Comparison of ENCODE assay signal across 8 cellular contexts in genomic region chr16:8674413-8675022, GRCh38.
DNase-seq lines count a peak whose midpoint lies in the region; ATAC-seq and TF ChIP-seq lines count a peak whose summit lies in the region.

ABAT (plus strand) TSS chr16:8674617; CDS start chr16:8735740, 61,123 bp downstream.

- ATAC-seq in GM18909 (IDR thresholded peaks at IDR 0.05; ENCODE audit: poor library complexity, unreplicated experiment) (peak; percentile 100), HG03135 (IDR thresholded peaks at IDR 0.05; ENCODE audit: unreplicated experiment) (peak; percentile 100)

- peak within 1 kb of the TSS; percentile 65 for H3K27ac ChIP-seq in cingulate gyrus (ENCODE audit: low read depth, low read length)

- no peak for TF ChIP-seq CTCF in AG09319 (IDR thresholded peaks at IDR 0.05; ENCODE audit: low read depth, low read length)

- peak; percentile 18 for DNase-seq in AG09319 (ENCODE audit: extremely low read depth, low read depth)
- peak; percentile 57 for DNase-seq in NCI-H345 treated with DMSO at 0.1 percent for 48 hours (lab: John Stamatoyannopoulos, UW; ENCODE audit: unreplicated experiment)
- DNase-seq in activated CD4-positive, alpha-beta T cell treated with anti-CD3 and anti-CD28 coated beads for 4 hours: peak; percentile 80 to 82
- DNase-seq in left kidney (ENCODE audit: low read depth, low spot score): peak; percentile 96
- peak; percentile 86 for DNase-seq in stimulated activated CD4-positive, alpha-beta T cell treated with anti-CD3 and anti-CD28 coated beads, Interleukin-1b, Interleukin-23, amount 100 ng/mL, for 48 hours

Comparison
In these comparisons a context has a peak if more than half of its experiments do, and no peak if none do; other contexts are left out.
1. Peak in every context shown above with its lines: DNase-seq, ATAC-seq and H3K27ac ChIP-seq.
2. DNase-seq: peak in every context shown above with its lines; median percentile 96 in left kidney; 86 in stimulated activated CD4-positive, alpha-beta T cell treated with anti-CD3 and anti-CD28 coated beads, Interleukin-1b, Interleukin-23, amount 100 ng/mL, for 48 hours; 81 in activated CD4-positive, alpha-beta T cell treated with anti-CD3 and anti-CD28 coated beads for 4 hours; 57 in NCI-H345 treated with DMSO at 0.1 percent for 48 hours; 18 in AG09319.